8 cellular contexts compared by ENCODE assay signal in genomic region chr17:1398900-1399299, GRCh38. TPM values are rescaled to one million over a fixed set of nuclear protein-coding genes. Genes with fewer than 3 reads are reported as not detected.
DNase-seq lines count a peak whose midpoint lies in the region; ATAC-seq and TF ChIP-seq lines count a peak whose summit lies in the region.

No MANE protein-coding gene starts in this region.

- no peak for TF ChIP-seq CTCF in MM.1S (IDR thresholded peaks at IDR 0.05; ENCODE audit: low read length)
- TF ChIP-seq CTCF in brain (conservative IDR thresholded peaks at IDR 0.05), result no peak
- TF ChIP-seq CTCF in liver (IDR thresholded peaks at IDR 0.05; ENCODE audit: low read depth, low read length, missing input control), result no peak
- TF ChIP-seq CTCF in thoracic aorta (IDR thresholded peaks at IDR 0.05), result no peak

- H3K36me3 ChIP-seq in MM.1S (replicated peaks; ENCODE audit: insufficient read depth, low read length), result no peaks in the 10 kb centered on the region; the same call in 1 of the 2 replicates
- H3K36me3 ChIP-seq in liver (ENCODE audit: control insufficient read depth in 4 of 4, insufficient read depth in 3 of 4, low read depth in 1 of 4, low read length in 3 of 4), result peaks cover 0 to 4% (median 0%) of the 10 kb centered on the region in 4 donors
- no peaks in the 10 kb centered on the region for H3K36me3 ChIP-seq in thoracic aorta

- peaks cover 48% of the 10 kb centered on the region for H3K36me3 Mint-ChIP-seq in brain

- ATAC-seq in thoracic aorta (ENCODE audit: insufficient number of reproducible peaks, low FRiP score, low read depth) (no peak), HG03571 (IDR thresholded peaks at IDR 0.05; ENCODE audit: unreplicated experiment) (no peak)

- peak overlapping the region; percentile 99 to 100 (median 99) for H3K4me3 Mint-ChIP-seq in brain

- H3K4me1 Mint-ChIP-seq in brain, result peaks cover 43% of the 10 kb centered on the region

- H2AFZ ChIP-seq in MM.1S (ENCODE audit: low read length), result no peak overlapping the region

- H3K4me3 ChIP-seq in MM.1S (ENCODE audit: low read length) (peak overlapping the region; percentile 82), liver (ENCODE audit: low read depth in 1 of 3, low read length in 3 of 3) (peak overlapping the region; percentile 80 to 94 (median 90)), thoracic aorta (peak overlapping the region; percentile 100)

- H3K27ac Mint-ChIP-seq in brain, result peak overlapping the region; percentile 100

- H3K4me1 ChIP-seq in MM.1S (ENCODE audit: low read length) (peaks cover 15% of the 10 kb centered on the region), liver (ENCODE audit: control insufficient read depth in 4 of 4, insufficient read depth in 4 of 4, low read length in 3 of 4) (peaks cover 12 to 32% (median 25%) of the 10 kb centered on the region in 4 donors), thoracic aorta (ENCODE audit: control insufficient read depth in 1 of 2, low read depth in 2 of 2) (peaks cover 34 to 53% of the 10 kb centered on the region in 2 donors)

- WGBS in liver, result 2% methylated on average over 15 of the region's 15 CpGs

- TF ChIP-seq RAD21 in liver (IDR thresholded peaks at IDR 0.05), result no peak

- peak overlapping the region; percentile 76; the same call in 1 of the 2 replicates for H3K27ac ChIP-seq in MM.1S (ENCODE audit: low read length)
- H3K27ac ChIP-seq in liver (ENCODE audit: low read depth in 1 of 2, low read length in 2 of 2), result peak overlapping the region; percentile 93 to 96
- H3K27ac ChIP-seq in thoracic aorta, result peak overlapping the region; percentile 88 to 95

- DNase-seq in EH (ENCODE audit: low read depth) (peak; percentile 55), MM.1S (peak; percentile 33), thoracic aorta (ENCODE audit: low spot score) (no peak), kidney glomerular epithelial cell (lab: John Stamatoyannopoulos, UW) (no peak), NCI-H2196 (lab: John Stamatoyannopoulos, UW; ENCODE audit: unreplicated experiment) (no peak)

- H4K20me1 ChIP-seq in MM.1S (ENCODE audit: insufficient read depth, low read length), result peaks cover 45% of the 10 kb centered on the region

- H3F3A ChIP-seq in MM.1S (ENCODE audit: insufficient read depth, low read length), result peaks cover 18% of the 10 kb centered on the region

- no peaks in the 10 kb centered on the region for H3K9me2 ChIP-seq in MM.1S (replicated peaks; ENCODE audit: insufficient read depth, low read length)

- peaks cover 0 to 6% (median 0%) of the 10 kb centered on the region in 5 experiments for H3K9me3 Mint-ChIP-seq in brain

- H3K27me3 ChIP-seq in MM.1S (replicated peaks; ENCODE audit: insufficient read depth, low read length) (no peaks in the 10 kb centered on the region), liver (ENCODE audit: control insufficient read depth in 4 of 4, insufficient read depth in 4 of 4, low read length in 3 of 4) (no peaks in the 10 kb centered on the region), thoracic aorta (replicated peaks; ENCODE audit: insufficient read depth) (no peaks in the 10 kb centered on the region)

- H3K9ac ChIP-seq in MM.1S (ENCODE audit: low read length) (peak overlapping the region; percentile 92), liver (ENCODE audit: low read depth in 1 of 2, low read length in 2 of 2) (peak overlapping the region; percentile 75 to 91)

- H3K79me2 ChIP-seq in MM.1S (ENCODE audit: low read length), result peaks cover 61% of the 10 kb centered on the region

- H3K27me3 Mint-ChIP-seq in brain, result peaks cover 17% of the 10 kb centered on the region

- H3K9me3 ChIP-seq in MM.1S (replicated peaks; ENCODE audit: insufficient read depth, low read length) (no peaks in the 10 kb centered on the region), liver (ENCODE audit: control insufficient read depth in 4 of 4, low read length in 3 of 4) (no peaks in the 10 kb centered on the region), thoracic aorta (no peaks in the 10 kb centered on the region)

- peak overlapping the region; percentile 74 for H3K4me2 ChIP-seq in MM.1S (ENCODE audit: low read depth, low read length)

TF ChIP-seq in liver, 16 proteins besides CTCF, POLR2A, EP300 and RAD21:
- no peak for TF ChIP-seq FOXA2 (IDR thresholded peaks at IDR 0.05)
- no peak for TF ChIP-seq REST (IDR thresholded peaks at IDR 0.05)
- TF ChIP-seq HNF4A (conservative IDR thresholded peaks at IDR 0.05), result no peak
- no peak for TF ChIP-seq FOXA1 (IDR thresholded peaks at IDR 0.05)
- TF ChIP-seq SP1 (IDR thresholded peaks at IDR 0.05), result no peak
- TF ChIP-seq GABPA (IDR thresholded peaks at IDR 0.05 in 1 of 2, conservative IDR thresholded peaks at IDR 0.05 in 1 of 2), result no peak

RNA-seq across cellular contexts. Expression of gene YWHAE, which starts 1.1 kb away (rescaled TPM):
- polyA plus RNA-seq in brain (ENCODE audit: insufficient read depth, low read depth, low replicate concordance) (1,200 TPM), liver (100 to 1,000 TPM; 177 to 226 TPM)
- total RNA-seq in liver (100 to 1,000 TPM; 173 to 288 TPM), thoracic aorta (100 to 1,000 TPM; 178 to 593 TPM)

RNA-seq across cellular contexts. Expression of gene CRK, which starts 57.1 kb away (rescaled TPM):
- polyA plus RNA-seq in brain (ENCODE audit: insufficient read depth, low read depth, low replicate concordance), result 32.2 TPM
- total RNA-seq in liver, result 10 to 100 TPM; 35.9 to 69.9 TPM
- 10 to 100 TPM; 29.5 to 33.7 TPM for polyA plus RNA-seq in liver
- 10 to 100 TPM; 48.3 to 76.0 TPM for total RNA-seq in thoracic aorta

Comparison
In these comparisons a context has a peak if more than half of its experiments do, and no peak if none do; other contexts are left out.
1. DNase-seq: peak in EH (single experiment) and MM.1S (single experiment); none in thoracic aorta (single experiment), kidney glomerular epithelial cell (single experiment) and NCI-H2196 (single experiment).
2. Peak in every context shown above with its lines, with median percentiles within 50 percentile points of each other: H3K27ac ChIP-seq and H3K4me3 ChIP-seq.